In genomic region chr10:44997105-44997748, GRCh38 we compare ENCODE assay signal across 15 cellular contexts. TPM values are rescaled to one million over a fixed set of nuclear protein-coding genes. Genes with fewer than 3 reads are reported as not detected.
DNase-seq lines count a peak whose midpoint lies in the region; ATAC-seq, FAIRE-seq and TF ChIP-seq lines count a peak whose summit lies in the region.
"Had no signal": no experiment of that assay in that cellular context is flagged by ENCODE, and none has a peak within 500 bp of the region (broad histone marks: within the 10 kb centered on the region; RNA-seq: fewer than 3 reads in every experiment).

No MANE protein-coding gene starts in this region.

- TF ChIP-seq POLR2A in endothelial cell of umbilical vein (IDR thresholded peaks at IDR 0.05; ENCODE audit: low read depth, low read length), result no peak

- H3K4me1 Mint-ChIP-seq in nephron, result peaks cover 57% of the 10 kb centered on the region

- H3K36me3 ChIP-seq in adipocyte (ENCODE audit: control insufficient read depth, insufficient read depth, low read length, severe bottlenecking) (peaks cover 15% of the 10 kb centered on the region), endothelial cell of umbilical vein (ENCODE audit: control insufficient read depth in 2 of 2, extremely low read depth in 1 of 2, insufficient read depth in 2 of 2, low read length in 2 of 2) (no peaks in the 10 kb centered on the region), tibial artery (no peaks in the 10 kb centered on the region)

- H4K20me1 ChIP-seq in endothelial cell of umbilical vein (replicated peaks; ENCODE audit: control insufficient read depth, extremely low read depth, insufficient read depth, low read length), result no peaks in the 10 kb centered on the region

- FAIRE-seq in endothelial cell of umbilical vein (lab: Jason Lieb, UNC), result no peak
- FAIRE-seq: RCC 7860 had no signal

- H3K27me3 Mint-ChIP-seq in nephron (ENCODE audit: low read depth), result no peaks in the 10 kb centered on the region
- H3K27me3 Mint-ChIP-seq: activated CD4-positive, alpha-beta T cell treated with anti-CD3 and anti-CD28 coated beads for 36 hours had no signal

- POLR2A ChIA-PET in endothelial cell of umbilical vein (lab: Charles Lee), result no interaction called here
- POLR2A ChIA-PET in RWPE1 (lab: Yijun Ruan, JAX; ENCODE audit: low non-redundant PET), result no interaction called here

- no peak for TF ChIP-seq CTCF in endothelial cell of umbilical vein (IDR thresholded peaks at IDR 0.05; ENCODE audit: extremely low read depth in 1 of 2, insufficient read depth in 1 of 2, low read depth in 1 of 2, low read length in 2 of 2)
- TF ChIP-seq CTCF in nephron (IDR thresholded peaks at IDR 0.05; ENCODE audit: unreplicated experiment in 3 of 3), result no peak
- TF ChIP-seq CTCF in tibial artery (IDR thresholded peaks at IDR 0.05), result no peak
- TF ChIP-seq CTCF in RWPE1 (conservative IDR thresholded peaks at IDR 0.05; ENCODE audit: low read depth), result no peak

- H3K9ac ChIP-seq in adipocyte (ENCODE audit: low read length) (peak overlapping the region; percentile 78), endothelial cell of umbilical vein (replicated peaks; ENCODE audit: extremely low read depth, insufficient read depth, low read length) (peak overlapping the region; percentile 40)

- H3K4me3 Mint-ChIP-seq in nephron, result no peak overlapping the region
- H3K4me3 Mint-ChIP-seq: activated CD4-positive, alpha-beta T cell treated with anti-CD3 and anti-CD28 coated beads for 36 hours; endodermal cell; T-helper 1 cell treated with Interleukin-12 subunit alpha and Interleukin-12 subunit beta and Interleukin-4 antibody, amounts not matched to agents 30 μg/mL and 1 μg/mL, for 36 hours had no signal

- intact Hi-C loops in endothelial cell of umbilical vein (cut with micrococcal nuclease) (no loop called here), tibial artery (cut with DNase I; ENCODE audit: low total_unique reads) (loop anchor here (2.0 kb wide), 1 partner anchor 14 kb away; no protein-coding TSS in a partner anchor)

- H3K27ac Mint-ChIP-seq in nephron, result peak overlapping the region; percentile 89 to 93 (median 90)
- H3K27ac Mint-ChIP-seq: activated CD4-positive, alpha-beta T cell treated with anti-CD3 and anti-CD28 coated beads for 36 hours; CD4-positive, CD25-positive, alpha-beta regulatory T cell; endodermal cell; T-helper 1 cell treated with Interleukin-12 subunit alpha and Interleukin-12 subunit beta and Interleukin-4 antibody, amounts not matched to agents 30 μg/mL and 1 μg/mL, for 36 hours had no signal

- peak overlapping the region; percentile 33 for H3K4me3 ChIP-seq in adipocyte (ENCODE audit: low read length)
- no peak overlapping the region for H3K4me3 ChIP-seq in endothelial cell of umbilical vein (replicated peaks in 1 of 3; ENCODE audit: insufficient read depth in 1 of 3, low read depth in 1 of 3, low read length in 3 of 3)
- peak overlapping the region in 1 of 2 donors; percentile 31 for H3K4me3 ChIP-seq in tibial artery

- H3K27me3 ChIP-seq in adipocyte (replicated peaks; ENCODE audit: control insufficient read depth, insufficient read depth, low read length) (no peaks in the 10 kb centered on the region), endothelial cell of umbilical vein (ENCODE audit: control insufficient read depth in 2 of 2, insufficient read depth in 2 of 2, low read length in 2 of 2) (no peaks in the 10 kb centered on the region), tibial artery (no peaks in the 10 kb centered on the region)

- no peak overlapping the region for H2AFZ ChIP-seq in endothelial cell of umbilical vein (ENCODE audit: low read depth, low read length)

- DNase-seq in adipocyte (ENCODE audit: low read depth) (no peak), endothelial cell of umbilical vein (ENCODE audit: low read depth, low spot score) (no peak), tibial artery (no peak), NCI-H1417 (lab: John Stamatoyannopoulos, UW) (no peak), RWPE1 (ENCODE audit: low spot score) (no peak)
- DNase-seq: activated CD4-positive, alpha-beta T cell treated with anti-CD3 and anti-CD28 coated beads for 36 hours; CD4-positive, CD25-positive, alpha-beta regulatory T cell; endodermal cell; NCI-H146; NCI-H524 treated with DMSO at 0.1 percent for 48 hours; stimulated activated CD4-positive, alpha-beta T cell treated with anti-CD3 and anti-CD28 coated beads, Interleukin-15, amount 100 ng/mL, for 24 hours had no signal

- peaks cover 12% of the 10 kb centered on the region for H3K79me2 ChIP-seq in endothelial cell of umbilical vein (ENCODE audit: control insufficient read depth, insufficient read depth, low read length)

- H3K9me3 ChIP-seq in adipocyte (ENCODE audit: control insufficient read depth, low read length) (no peaks in the 10 kb centered on the region), endothelial cell of umbilical vein (replicated peaks; ENCODE audit: control insufficient read depth, insufficient read depth, low read length) (no peaks in the 10 kb centered on the region), tibial artery (no peaks in the 10 kb centered on the region)

- no peak for ATAC-seq in HG02610 (IDR thresholded peaks at IDR 0.05; ENCODE audit: unreplicated experiment)
- ATAC-seq: activated CD4-positive, alpha-beta T cell treated with anti-CD3 and anti-CD28 coated beads for 36 hours had no signal

- CTCF ChIA-PET in endothelial cell of umbilical vein (lab: Charles Lee), result interaction anchor here (1.1 kb wide), 1 partner anchor 64 kb away, joined by 5 read pairs; no protein-coding TSS in a partner anchor
- CTCF ChIA-PET in RWPE1 (lab: Yijun Ruan, JAX), result no interaction called here

- H3K27ac ChIP-seq in endothelial cell of umbilical vein (ENCODE audit: insufficient read depth, low read depth, low read length) (peak overlapping the region; percentile 72), tibial artery (peak overlapping the region; percentile 90 to 91), RWPE1 (no peak overlapping the region)

- H3K36me3 Mint-ChIP-seq in nephron (ENCODE audit: low read depth), result peaks cover 11% of the 10 kb centered on the region
- H3K36me3 Mint-ChIP-seq: CD4-positive, CD25-positive, alpha-beta regulatory T cell had no signal

- dilution Hi-C loops in endothelial cell of umbilical vein (cut with MboI; ENCODE audit: extremely low pct_ligation_motif_present, low sequenced_read_pairs), result no loop called here

- no TSS peak for BruUV-seq in endothelial cell of umbilical vein (replicated peaks; lab: Mats Ljungman, UMichigan)

- no peak overlapping the region for H3K4me2 ChIP-seq in endothelial cell of umbilical vein (ENCODE audit: insufficient read depth, low read length)

- no peaks in the 10 kb centered on the region for H3K9me1 ChIP-seq in endothelial cell of umbilical vein (replicated peaks; ENCODE audit: control insufficient read depth, extremely low read depth, insufficient read depth, low read length)

- no peaks in the 10 kb centered on the region for H3K9me3 Mint-ChIP-seq in nephron

- H3K4me1 ChIP-seq in adipocyte (ENCODE audit: control insufficient read depth, insufficient read depth, low read length) (peaks cover 94% of the 10 kb centered on the region), endothelial cell of umbilical vein (ENCODE audit: control insufficient read depth, extremely low read depth, insufficient read depth, low read length) (peaks cover 31% of the 10 kb centered on the region), tibial artery (peaks cover 6 to 89% (median 81%) of the 10 kb centered on the region in 4 donors)

TF ChIP-seq in endothelial cell of umbilical vein, 7 proteins besides CTCF, POLR2A, EP300 and RAD21 (continues in another document):
- no peak for TF ChIP-seq EZH2 (IDR thresholded peaks at IDR 0.05; ENCODE audit: borderline replicate concordance, low read depth, low read length, severe bottlenecking)
- no peak for TF ChIP-seq JUN (IDR thresholded peaks at IDR 0.05; ENCODE audit: borderline replicate concordance, insufficient read depth, insufficient read length, low read depth)
- TF ChIP-seq MYC (IDR thresholded peaks at IDR 0.05; ENCODE audit: low read depth, low read length), result no peak
- no peak for TF ChIP-seq MAX (IDR thresholded peaks at IDR 0.05; ENCODE audit: insufficient read depth, insufficient read length)
- TF ChIP-seq GATA2 (IDR thresholded peaks at IDR 0.05; ENCODE audit: insufficient read depth, insufficient read length, low read depth, low read length), result no peak
- no peak for TF ChIP-seq FOS (IDR thresholded peaks at IDR 0.05; ENCODE audit: borderline replicate concordance, insufficient read depth, low read length)

RNA-seq across cellular contexts. Expression of gene ZNF22, which starts 3.5 kb away (rescaled TPM):
- total RNA-seq in endothelial cell of umbilical vein, result 45.0 and 48.7 TPM in 2 replicates
- 15.3 and 21.0 TPM in 2 replicates for polyA plus RNA-seq in endothelial cell of umbilical vein
- 24.1 and 26.7 TPM in 2 replicates for polyA plus RNA-seq in endothelial cell of umbilical vein (2011; cell fraction: cytosol; rRNA removed)
- 15.9 and 19.0 TPM in 2 replicates for polyA plus RNA-seq in endothelial cell of umbilical vein (2011; cell fraction: nucleus; rRNA removed)
- polyA plus RNA-seq in endothelial cell of umbilical vein (2012), result 34.7 and 37.6 TPM in 2 replicates
- polyA minus RNA-seq in endothelial cell of umbilical vein, result 7.6 and 9.0 TPM in 2 replicates
- polyA minus RNA-seq in endothelial cell of umbilical vein (2011; cell fraction: cytosol; rRNA and poly(A)+ RNA removed), result not detected
- polyA minus RNA-seq in endothelial cell of umbilical vein (2011; cell fraction: nucleus; rRNA and poly(A)+ RNA removed), result 11.7 and 15.4 TPM in 2 replicates

RNA-seq across cellular contexts. Expression of gene DEPP1, which starts 18.6 kb away (rescaled TPM):
- total RNA-seq in endothelial cell of umbilical vein, result 318 and 364 TPM in 2 replicates
- polyA plus RNA-seq in endothelial cell of umbilical vein, result 849 and 951 TPM in 2 replicates
- 584 and 653 TPM in 2 replicates for polyA plus RNA-seq in endothelial cell of umbilical vein (2011; cell fraction: cytosol; rRNA removed)
- 548 and 602 TPM in 2 replicates for polyA plus RNA-seq in endothelial cell of umbilical vein (2011; cell fraction: nucleus; rRNA removed)
- polyA plus RNA-seq in endothelial cell of umbilical vein (2012), result 130 and 295 TPM in 2 replicates
- 607 and 685 TPM in 2 replicates for polyA minus RNA-seq in endothelial cell of umbilical vein
- 0.72 TPM for polyA minus RNA-seq in endothelial cell of umbilical vein (2011; cell fraction: cytosol; rRNA and poly(A)+ RNA removed)
- polyA minus RNA-seq in endothelial cell of umbilical vein (2011; cell fraction: nucleus; rRNA and poly(A)+ RNA removed), result 400 and 512 TPM in 2 replicates
- polyA plus RNA-seq: CD4-positive, CD25-positive, alpha-beta regulatory T cell had no signal

RNA-seq across cellular contexts. Expression of gene RASSF4, which starts 37.6 kb away (rescaled TPM):
- total RNA-seq in endothelial cell of umbilical vein, result 4.6 and 7.6 TPM in 2 replicates
- 8.2 and 9.8 TPM in 2 replicates for polyA plus RNA-seq in endothelial cell of umbilical vein
- polyA plus RNA-seq in endothelial cell of umbilical vein (2011; cell fraction: cytosol; rRNA removed), result 3.9 and 4.8 TPM in 2 replicates
- 20.5 and 26.4 TPM in 2 replicates for polyA plus RNA-seq in endothelial cell of umbilical vein (2011; cell fraction: nucleus; rRNA removed)
- 1.8 and 3.8 TPM in 2 replicates for polyA plus RNA-seq in endothelial cell of umbilical vein (2012)
- 9.4 and 13.4 TPM in 2 replicates for polyA minus RNA-seq in endothelial cell of umbilical vein
- not detected for polyA minus RNA-seq in endothelial cell of umbilical vein (2011; cell fraction: cytosol; rRNA and poly(A)+ RNA removed)
- 17.1 and 20.6 TPM in 2 replicates for polyA minus RNA-seq in endothelial cell of umbilical vein (2011; cell fraction: nucleus; rRNA and poly(A)+ RNA removed)
